Comparison of ENCODE assay signal across 19 cellular contexts in genomic region chrX:132461886-132462285, GRCh38.
"Had no signal": no experiment of that assay in that cellular context is flagged by ENCODE, and none has a peak within 500 bp of the region (broad histone marks: within the 10 kb centered on the region; RNA-seq: fewer than 3 reads in every experiment).

No MANE protein-coding gene starts in this region.

- DNase-seq: effector CD8-positive, alpha-beta T cell; heart right ventricle; islet precursor cell; left cardiac atrium; left ventricle myocardium inferior; mesendoderm; mucosa of descending colon; natural killer cell; right cardiac atrium; small intestine; stimulated activated CD4-positive, alpha-beta T cell treated with anti-CD3 and anti-CD28 coated beads, Interleukin-12 subunit alpha, Interleukin-12 subunit beta, amount 100 ng/mL, for 4 hours; stimulated activated naive CD4-positive, alpha-beta T cell; stomach; tibial artery; upper lobe of left lung; uterus had no signal

- H3K27me3 ChIP-seq: suprapubic skin, tibial artery, upper lobe of left lung, uterus had no signal

- H3K4me3 ChIP-seq: coronary artery, heart right ventricle, left ventricle myocardium inferior, lung, mucosa of descending colon, stomach, suprapubic skin, tibial artery, upper lobe of left lung, uterus had no signal

- H3K27ac ChIP-seq: coronary artery, heart right ventricle, left ventricle myocardium inferior, stomach, suprapubic skin, tibial artery, upper lobe of left lung, uterus had no signal
